In genomic region chr1:205925730-205926129, GRCh38 we compare ENCODE assay signal across 1 cellular context.
A peak's percentile ranks its signal among the peaks of the same experiment; 100 is the strongest.
TF ChIP-seq lines count a peak whose summit lies in the region.

No MANE protein-coding gene starts in this region.

TF ChIP-seq in HEK293, 187 proteins besides CTCF, POLR2A, EP300 and RAD21 (continued from another document and continues in another):
- TF ChIP-seq KLF17 (tag by site-specific recombination; IDR thresholded peaks at IDR 0.05) (peak; percentile 73; the same call in 1 of the 2 replicates), ZNF239 (tag by site-specific recombination; IDR thresholded peaks at IDR 0.05) (no peak), MYNN (tag by site-specific recombination; IDR thresholded peaks at IDR 0.05; ENCODE audit: borderline replicate concordance) (no peak), GFI1B (tag by site-specific recombination; IDR thresholded peaks at IDR 0.05) (no peak), ELK4 (IDR thresholded peaks at IDR 0.05; ENCODE audit: borderline replicate concordance, low read depth, low read length) (no peak), ZNF426 (tag by site-specific recombination; IDR thresholded peaks at IDR 0.05) (no peak), ZNF677 (tag by site-specific recombination; IDR thresholded peaks at IDR 0.05) (no peak), ZBTB8A (tag by site-specific recombination; IDR thresholded peaks at IDR 0.05) (no peak), ZNF549 (tag by site-specific recombination; IDR thresholded peaks at IDR 0.05) (no peak), OSR2 (tag by site-specific recombination; IDR thresholded peaks at IDR 0.05) (no peak), BCL11A (tag by site-specific recombination; IDR thresholded peaks at IDR 0.05; ENCODE audit: low read depth) (no peak), PRDM10 (tag by site-specific recombination; IDR thresholded peaks at IDR 0.05) (peak; percentile 33; the same call in 1 of the 2 replicates), ZNF843 (tag by site-specific recombination; IDR thresholded peaks at IDR 0.05) (no peak), ZNF433 (tag by site-specific recombination; IDR thresholded peaks at IDR 0.05; ENCODE audit: low read depth) (no peak), KLF1 (tag by site-specific recombination; IDR thresholded peaks at IDR 0.05) (no peak), ZNF155 (tag by site-specific recombination; IDR thresholded peaks at IDR 0.05) (no peak), ZNF692 (tag by site-specific recombination; IDR thresholded peaks at IDR 0.05) (no peak), ZBTB1 (tag by site-specific recombination; IDR thresholded peaks at IDR 0.05) (0 out of 2 replicates have a peak, but pooled peaks have one; percentile 57), ZNF571 (tag by site-specific recombination; IDR thresholded peaks at IDR 0.05) (no peak), ZNF26 (tag by site-specific recombination; IDR thresholded peaks at IDR 0.05) (no peak), HOXD13 (CRISPR knock-in tag; IDR thresholded peaks at IDR 0.05; ENCODE audit: borderline replicate concordance) (no peak), GLIS1 (tag by site-specific recombination; IDR thresholded peaks at IDR 0.05) (no peak), ZNF629 (tag by site-specific recombination; IDR thresholded peaks at IDR 0.05) (peak; percentile 97), ZNF184 (tag by site-specific recombination; IDR thresholded peaks at IDR 0.05) (no peak), ZNF580 (tag by site-specific recombination; IDR thresholded peaks at IDR 0.05) (no peak), ZNF664 (tag by site-specific recombination; IDR thresholded peaks at IDR 0.05) (peak; percentile 89), ZNF626 (tag by site-specific recombination; IDR thresholded peaks at IDR 0.05) (no peak), REPIN1 (tag by site-specific recombination; IDR thresholded peaks at IDR 0.05; ENCODE audit: low read depth) (no peak), WT1 (tag by site-specific recombination; IDR thresholded peaks at IDR 0.05) (0 out of 2 replicates have a peak, but pooled peaks have one; percentile 27), ZNF521 (tag by site-specific recombination; IDR thresholded peaks at IDR 0.05) (no peak), ZNF623 (tag by site-specific recombination; IDR thresholded peaks at IDR 0.05) (no peak), ZNF473 (tag by site-specific recombination; IDR thresholded peaks at IDR 0.05) (no peak), ZNF274 (IDR thresholded peaks at IDR 0.05; ENCODE audit: low read length) (no peak), ZNF274 (tag by site-specific recombination; IDR thresholded peaks at IDR 0.05; ENCODE audit: borderline replicate concordance) (no peak), ZNF221 (tag by site-specific recombination; IDR thresholded peaks at IDR 0.05; ENCODE audit: borderline replicate concordance) (no peak), ZNF335 (tag by site-specific recombination; conservative IDR thresholded peaks at IDR 0.05) (no peak), ZNF341 (tag by site-specific recombination; IDR thresholded peaks at IDR 0.05; ENCODE audit: low read depth) (no peak), ZNF175 (tag by site-specific recombination; IDR thresholded peaks at IDR 0.05) (no peak), ZNF112 (tag by site-specific recombination; IDR thresholded peaks at IDR 0.05) (no peak), ZNF10 (tag by site-specific recombination; IDR thresholded peaks at IDR 0.05) (no peak), ZNF132 (tag by site-specific recombination; IDR thresholded peaks at IDR 0.05; ENCODE audit: borderline replicate concordance) (no peak), ZBTB21 (tag by site-specific recombination; IDR thresholded peaks at IDR 0.05) (peak; percentile 94), HOXA7 (CRISPR knock-in tag; IDR thresholded peaks at IDR 0.05; ENCODE audit: borderline replicate concordance) (no peak), ZBTB44 (tag by site-specific recombination; IDR thresholded peaks at IDR 0.05) (peak; percentile 83), ZBTB17 (tag by site-specific recombination; IDR thresholded peaks at IDR 0.05) (no peak), GLI2 (tag by site-specific recombination; IDR thresholded peaks at IDR 0.05; ENCODE audit: borderline replicate concordance, low read depth) (no peak), ZNF701 (tag by site-specific recombination; IDR thresholded peaks at IDR 0.05) (no peak), ZNF585B (tag by site-specific recombination; IDR thresholded peaks at IDR 0.05) (no peak), ZFP3 (tag by site-specific recombination; IDR thresholded peaks at IDR 0.05; ENCODE audit: low read depth) (no peak), ZNF792 (tag by site-specific recombination; IDR thresholded peaks at IDR 0.05) (no peak), KLF16 (tag by site-specific recombination; IDR thresholded peaks at IDR 0.05) (no peak), PRDM6 (tag by site-specific recombination; IDR thresholded peaks at IDR 0.05) (no peak), ZNF23 (tag by site-specific recombination; IDR thresholded peaks at IDR 0.05; ENCODE audit: borderline replicate concordance) (no peak), ZNF202 (tag by site-specific recombination; IDR thresholded peaks at IDR 0.05; ENCODE audit: borderline replicate concordance) (no peak), ZNF555 (tag by site-specific recombination; conservative IDR thresholded peaks at IDR 0.05) (no peak), ZNF157 (tag by site-specific recombination; IDR thresholded peaks at IDR 0.05) (no peak), IKZF3 (tag by site-specific recombination; IDR thresholded peaks at IDR 0.05) (peak; percentile 65), ATF2 (tag by site-specific recombination; IDR thresholded peaks at IDR 0.05; ENCODE audit: low read depth) (0 out of 2 replicates have a peak, but pooled peaks have one; percentile 30), ZNF394 (tag by site-specific recombination; IDR thresholded peaks at IDR 0.05; ENCODE audit: borderline replicate concordance) (no peak), ZNF2 (tag by site-specific recombination; IDR thresholded peaks at IDR 0.05) (no peak), ZEB2 (tag by site-specific recombination; IDR thresholded peaks at IDR 0.05) (peak; percentile 74)
